ENCODE assay signal across 12 cellular contexts in the genomic region with DNA sequence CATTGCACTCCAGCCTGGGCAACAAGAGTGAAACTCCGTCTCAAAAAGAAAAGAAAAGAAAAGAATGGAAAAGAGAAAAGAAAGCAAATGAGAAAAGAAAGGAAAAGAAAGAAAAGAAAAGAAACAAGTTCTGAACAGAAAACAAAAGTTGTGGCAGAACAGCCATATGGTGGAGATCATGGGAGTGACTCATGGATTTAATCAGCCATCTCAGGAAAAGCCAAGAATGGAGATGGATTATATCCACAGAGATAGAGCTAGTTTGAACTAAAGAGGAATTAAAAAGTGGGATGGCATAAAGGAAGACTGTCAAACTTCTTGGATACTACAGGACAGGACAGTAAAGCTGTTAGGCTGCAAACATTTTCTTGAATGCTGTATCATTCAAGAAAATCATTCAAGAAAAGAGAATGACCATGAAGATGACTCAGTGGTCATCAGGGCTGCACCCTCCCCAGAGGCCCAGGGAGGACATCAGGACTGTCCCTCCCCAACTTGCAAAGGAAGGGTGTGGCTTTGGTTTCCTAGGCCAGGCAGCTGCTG.
DNase-seq lines count a peak whose midpoint lies in the region; ATAC-seq and FAIRE-seq lines count a peak whose summit lies in the region.
"Had no signal": no experiment of that assay in that cellular context is flagged by ENCODE, and none has a peak within 500 bp of the region (broad histone marks: within the 10 kb centered on the region; RNA-seq: fewer than 3 reads in every experiment).

No MANE protein-coding gene starts in this region.

- no peaks in the 10 kb centered on the region for H3K9me3 ChIP-seq in skeletal muscle satellite cell (replicated peaks; ENCODE audit: low read length)

- ATAC-seq in HG03159 (IDR thresholded peaks at IDR 0.05; ENCODE audit: unreplicated experiment) = no peak
- ATAC-seq: activated CD8-positive, alpha-beta T cell treated with anti-CD3 and anti-CD28 coated beads, Interleukin-2, amount 10 ng/mL, durations not matched to agents 7 days and 5 days; naive thymus-derived CD8-positive, alpha-beta T cell had no signal

- H3K9ac ChIP-seq in skeletal muscle satellite cell (ENCODE audit: low read depth, low read length) = no peak overlapping the region

- H3K4me3 ChIP-seq in skeletal muscle satellite cell (ENCODE audit: low read length) = no peak overlapping the region

- H3K36me3 ChIP-seq in skeletal muscle satellite cell (ENCODE audit: insufficient read depth, low read length) = no peaks in the 10 kb centered on the region

- peak overlapping the region; percentile 28 for H3K4me2 ChIP-seq in skeletal muscle satellite cell (ENCODE audit: low read length)

- H3K27me3 ChIP-seq in skeletal muscle satellite cell (ENCODE audit: control insufficient read depth, insufficient read depth, low read length) = no peaks in the 10 kb centered on the region

- DNase-seq in HCEC 1CT = peak; percentile 76
- DNase-seq in amniotic epithelial cell (ENCODE audit: low read depth) = peak; percentile 64
- peak; percentile 30 for DNase-seq in glomerular visceral epithelial cell (ENCODE audit: extremely low spot score)
- DNase-seq in GM19239 (ENCODE audit: insufficient read length, low spot score) = no peak
- no peak for DNase-seq in HTR-8/SVneo (ENCODE audit: insufficient read length, low spot score)
- no peak for DNase-seq in AML-193 (lab: John Stamatoyannopoulos, UW)
- DNase-seq: activated CD8-positive, alpha-beta T cell treated with anti-CD3 and anti-CD28 coated beads, Interleukin-2, amount 10 ng/mL, durations not matched to agents 7 days and 5 days; Calu3; naive thymus-derived CD8-positive, alpha-beta T cell; NCI-H510A treated with DMSO at 0.1 percent for 48 hours had no signal

- H3K4me1 ChIP-seq in skeletal muscle satellite cell (ENCODE audit: control insufficient read depth, insufficient read depth, low read length) = peaks cover 46% of the 10 kb centered on the region

- no peak for FAIRE-seq in GM19239 (lab: Jason Lieb, UNC)
- FAIRE-seq in HTR-8/SVneo (lab: Jason Lieb, UNC) = no peak

Comparison
In these comparisons a context has a peak if more than half of its experiments do, and no peak if none do; other contexts are left out.
1. DNase-seq: peak in HCEC 1CT (single experiment), amniotic epithelial cell (single experiment) and glomerular visceral epithelial cell (single experiment); none in GM19239 (single experiment), HTR-8/SVneo (single experiment) and AML-193 (0 of 2).